ENCODE assay signal across 12 cellular contexts in the genomic region with DNA sequence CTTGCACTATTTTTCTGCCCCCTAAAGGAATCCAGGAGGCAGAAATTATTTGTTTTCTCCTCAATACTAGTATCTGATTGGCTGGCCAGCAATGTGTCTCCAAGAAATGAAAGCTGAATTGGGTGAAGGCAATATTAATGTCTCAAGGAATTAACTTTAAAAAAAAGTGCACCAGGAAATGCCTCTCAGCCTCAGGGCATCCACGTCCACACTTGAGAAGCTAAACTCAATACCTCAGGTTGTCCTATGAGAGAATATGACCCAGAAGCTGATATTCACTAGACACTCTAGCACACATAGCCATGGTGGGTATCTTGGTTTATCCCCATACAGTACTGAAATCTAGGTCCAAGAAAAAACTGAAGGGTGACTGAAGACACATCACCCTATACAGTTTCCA. TPM values are rescaled to one million over a fixed set of nuclear protein-coding genes. Genes with fewer than 3 reads are reported as not detected.
DNase-seq lines count a peak whose midpoint lies in the region; ATAC-seq, FAIRE-seq and TF ChIP-seq lines count a peak whose summit lies in the region.
"Had no signal": no experiment of that assay in that cellular context is flagged by ENCODE, and none has a peak within 500 bp of the region (broad histone marks: within the 10 kb centered on the region; RNA-seq: fewer than 3 reads in every experiment).

No MANE protein-coding gene starts in this region.

- in situ Hi-C loops in mammary epithelial cell (cut with MboI; ENCODE audit: low sequenced_read_pairs in 2 of 2): no loop called here

- H4K20me1 ChIP-seq in mammary epithelial cell (ENCODE audit: insufficient read depth, low read length) (no peaks in the 10 kb centered on the region), keratinocyte (ENCODE audit: control insufficient read depth, extremely low read depth, insufficient read depth, low read length) (peaks cover 4% of the 10 kb centered on the region)

- H3K9ac ChIP-seq in mammary epithelial cell (ENCODE audit: insufficient read depth, low read length) (no peak overlapping the region), keratinocyte (ENCODE audit: control insufficient read depth, extremely low read depth, insufficient read depth, low read length) (no peak overlapping the region)
- H3K9ac ChIP-seq: KMS-11 had no signal

- intact Hi-C loops in MCF 10A (cut with micrococcal nuclease): loop anchor here (10.0 kb wide), 1 partner anchor 118 kb away; no protein-coding TSS in a partner anchor
- intact Hi-C loops in mammary epithelial cell (cut with micrococcal nuclease): loop anchor here (10.0 kb wide), 1 partner anchor 118 kb away; no protein-coding TSS in a partner anchor

- 50% methylated on average over 1 of the region's 1 CpG for WGBS in mammary epithelial cell (ENCODE audit: low coverage, missing lambda C conversion rate)
- 67% methylated on average over 1 of the region's 1 CpG; no CpG with 5 or more reads in 1 of the 2 donors for WGBS in gastroesophageal sphincter (ENCODE audit: low coverage in 1 of 2), 2 donors

- H3K4me3 ChIP-seq in mammary epithelial cell (replicated peaks in 1 of 3; ENCODE audit: insufficient read depth in 1 of 3, low read depth in 2 of 3, low read length in 3 of 3) (no peak overlapping the region), keratinocyte (ENCODE audit: control insufficient read depth in 2 of 3, extremely low read depth in 1 of 3, insufficient read depth in 2 of 3, low read depth in 1 of 3, low read length in 3 of 3) (peak overlapping the region in 1 of 3 experiments; percentile 11), gastroesophageal sphincter (no peak overlapping the region)

- H3K36me3 Mint-ChIP-seq in MCF 10A (ENCODE audit: insufficient read depth, unreplicated experiment): peaks cover 57% of the 10 kb centered on the region
- peaks cover 48 to 52% of the 10 kb centered on the region in 2 donors for H3K36me3 Mint-ChIP-seq in activated naive CD4-positive, alpha-beta T cell treated with anti-CD3 and anti-CD28 coated beads, Interleukin-2, amount 50 U/mL, for 72 hours
- H3K36me3 Mint-ChIP-seq in stimulated activated naive B cell treated with anti-CD40 and anti-IgM and Interleukin-4, amounts not matched to agents 10 μg/mL and 1 μg/mL and 100 μg/mL, for 72 hours: peaks cover 40 to 46% of the 10 kb centered on the region in 2 donors

- H3K36me3 ChIP-seq in mammary epithelial cell (ENCODE audit: insufficient read depth, low read length): peaks cover 6% of the 10 kb centered on the region
- peaks cover 5 to 6% of the 10 kb centered on the region in 2 experiments for H3K36me3 ChIP-seq in keratinocyte (ENCODE audit: control insufficient read depth in 2 of 2, extremely low read depth in 1 of 2, insufficient read depth in 2 of 2, low read length in 2 of 2)
- peaks cover 0 to 14% of the 10 kb centered on the region in 2 donors for H3K36me3 ChIP-seq in gastroesophageal sphincter

- H3K79me2 ChIP-seq in mammary epithelial cell (ENCODE audit: insufficient read depth, low read length) (peaks cover 69% of the 10 kb centered on the region), keratinocyte (ENCODE audit: control insufficient read depth, insufficient read depth, low read length) (peaks cover 70% of the 10 kb centered on the region)

- H3K4me1 Mint-ChIP-seq in MCF 10A (ENCODE audit: insufficient read depth, unreplicated experiment): peaks cover 7% of the 10 kb centered on the region
- H3K4me1 Mint-ChIP-seq in stimulated activated naive B cell treated with anti-CD40 and anti-IgM and Interleukin-4, amounts not matched to agents 10 μg/mL and 1 μg/mL and 100 μg/mL, for 72 hours: peaks cover 21 to 50% of the 10 kb centered on the region in 2 donors

- peak overlapping the region; percentile 98 for H3K27ac Mint-ChIP-seq in MCF 10A (ENCODE audit: low read depth, unreplicated experiment)
- H3K27ac Mint-ChIP-seq in activated naive CD4-positive, alpha-beta T cell treated with anti-CD3 and anti-CD28 coated beads, Interleukin-2, amount 50 U/mL, for 72 hours: peak overlapping the region; percentile 50 to 96
- H3K27ac Mint-ChIP-seq in stimulated activated naive B cell treated with anti-CD40 and anti-IgM and Interleukin-4, amounts not matched to agents 10 μg/mL and 1 μg/mL and 100 μg/mL, for 72 hours: peak overlapping the region; percentile 5

- H3K4me3 Mint-ChIP-seq in MCF 10A (ENCODE audit: unreplicated experiment): peak overlapping the region; percentile 93
- H3K4me3 Mint-ChIP-seq in stimulated activated naive B cell treated with anti-CD40 and anti-IgM and Interleukin-4, amounts not matched to agents 10 μg/mL and 1 μg/mL and 100 μg/mL, for 72 hours: peak overlapping the region; percentile 71 to 99

- H3K27me3 ChIP-seq in mammary epithelial cell (ENCODE audit: insufficient read depth, low read length) (no peaks in the 10 kb centered on the region), keratinocyte (ENCODE audit: control insufficient read depth, extremely low read depth, insufficient read depth, low read length) (no peaks in the 10 kb centered on the region), gastroesophageal sphincter (no peaks in the 10 kb centered on the region)
- H3K27me3 ChIP-seq: suprapubic skin had no signal

- DNase-seq in MCF 10A (ENCODE audit: unreplicated experiment) (no peak), mammary epithelial cell (no peak), keratinocyte (ENCODE audit: low read depth, low spot score) (no peak), NCI-H69 (lab: John Stamatoyannopoulos, UW) (no peak)
- DNase-seq in activated naive CD4-positive, alpha-beta T cell treated with anti-CD3 and anti-CD28 coated beads, Interleukin-2, amount 50 U/mL, for 72 hours (ENCODE audit: low spot score in 2 of 2): no peak
- no peak for DNase-seq in stimulated activated naive B cell treated with anti-CD40 and anti-IgM and Interleukin-4, amounts not matched to agents 10 μg/mL and 1 μg/mL and 100 μg/mL, for 72 hours
- DNase-seq: stimulated activated CD4-positive, alpha-beta T cell treated with anti-CD3 and anti-CD28 coated beads, Interleukin-2, amount 100 ng/mL, for 48 hours had no signal

- H3K27ac ChIP-seq in mammary epithelial cell (ENCODE audit: insufficient read depth, low read depth, low read length): no peak overlapping the region
- H3K27ac ChIP-seq in keratinocyte (ENCODE audit: control insufficient read depth, insufficient read depth, low read length): no peak overlapping the region
- no peak overlapping the region for H3K27ac ChIP-seq in gastroesophageal sphincter
- H3K27ac ChIP-seq: KMS-11 had no signal

- no TSS peak for BruUV-seq in MCF 10A (replicated peaks; lab: Mats Ljungman, UMichigan)
- no TSS peak for BruUV-seq in mammary epithelial cell (replicated peaks; lab: Mats Ljungman, UMichigan)

- TF ChIP-seq POLR2A in gastroesophageal sphincter (IDR thresholded peaks at IDR 0.05): no peak

- H2AFZ ChIP-seq in mammary epithelial cell (ENCODE audit: low read depth, low read length) (no peak overlapping the region), keratinocyte (ENCODE audit: control insufficient read depth, low read length) (no peak overlapping the region)

- no peak for TF ChIP-seq EP300 in gastroesophageal sphincter (IDR thresholded peaks at IDR 0.05)

- H3K9me3 Mint-ChIP-seq in MCF 10A (ENCODE audit: unreplicated experiment): peaks cover 10% of the 10 kb centered on the region
- H3K9me3 Mint-ChIP-seq in activated naive CD4-positive, alpha-beta T cell treated with anti-CD3 and anti-CD28 coated beads, Interleukin-2, amount 50 U/mL, for 72 hours: peaks cover 7 to 11% of the 10 kb centered on the region in 2 donors
- no peaks in the 10 kb centered on the region for H3K9me3 Mint-ChIP-seq in stimulated activated naive B cell treated with anti-CD40 and anti-IgM and Interleukin-4, amounts not matched to agents 10 μg/mL and 1 μg/mL and 100 μg/mL, for 72 hours

- H3K9me3 ChIP-seq in mammary epithelial cell (replicated peaks; ENCODE audit: insufficient read depth, low read length): peaks cover 2% of the 10 kb centered on the region
- H3K9me3 ChIP-seq in keratinocyte (ENCODE audit: control insufficient read depth, low read depth, low read length): no peaks in the 10 kb centered on the region
- no peaks in the 10 kb centered on the region for H3K9me3 ChIP-seq in gastroesophageal sphincter
- H3K9me3 ChIP-seq: suprapubic skin had no signal

- H3K4me1 ChIP-seq in mammary epithelial cell (ENCODE audit: insufficient read depth, low read length) (no peaks in the 10 kb centered on the region), keratinocyte (ENCODE audit: control insufficient read depth, extremely low read depth, insufficient read depth, low read length) (peaks cover 12% of the 10 kb centered on the region), gastroesophageal sphincter (peaks cover 0 to 66% (median 13%) of the 10 kb centered on the region in 3 donors)

- CTCF ChIA-PET in MCF 10A (lab: Yijun Ruan, JAX): interaction anchor here (0.6 kb wide), 2 partner anchors 150 to 847 kb away, joined by 3 read pairs; no protein-coding TSS in a partner anchor
- CTCF ChIA-PET in mammary epithelial cell (lab: Charles Lee; ENCODE audit: low non-redundant PET): no interaction called here

- no peak for FAIRE-seq in keratinocyte (lab: Jason Lieb, UNC)
- FAIRE-seq: H54 had no signal

- no peaks in the 10 kb centered on the region for H3K9me1 ChIP-seq in keratinocyte (ENCODE audit: control insufficient read depth, extremely low read depth, insufficient read depth, low read length)

- no peak for ATAC-seq in activated naive CD4-positive, alpha-beta T cell treated with anti-CD3 and anti-CD28 coated beads, Interleukin-2, amount 50 U/mL, for 72 hours
- ATAC-seq in stimulated activated naive B cell treated with anti-CD40 and anti-IgM and Interleukin-4, amounts not matched to agents 10 μg/mL and 1 μg/mL and 100 μg/mL, for 72 hours (replicated peaks): no peak
- no peak for ATAC-seq in gastroesophageal sphincter
- ATAC-seq in GM18519 (IDR thresholded peaks at IDR 0.05; ENCODE audit: low FRiP score, unreplicated experiment): no peak

- no peak overlapping the region for H3K4me2 ChIP-seq in mammary epithelial cell (ENCODE audit: insufficient read depth, low read depth, low read length)
- peak overlapping the region; percentile 39 for H3K4me2 ChIP-seq in keratinocyte (ENCODE audit: control insufficient read depth, extremely low read depth, insufficient read depth, low read depth, low read length)
- H3K4me2 ChIP-seq: KMS-11 had no signal

- TF ChIP-seq CTCF in MCF 10A (IDR thresholded peaks at IDR 0.05; ENCODE audit: unreplicated experiment) (no peak), mammary epithelial cell (conservative IDR thresholded peaks at IDR 0.05 in 1 of 2, IDR thresholded peaks at IDR 0.05 in 1 of 2; ENCODE audit: extremely low read depth in 1 of 2, insufficient read depth in 1 of 2, low read depth in 1 of 2, low read length in 2 of 2) (no peak), keratinocyte (optimal IDR thresholded peaks at IDR 0.05 in 1 of 3, IDR thresholded peaks at IDR 0.05 in 1 of 3, conservative IDR thresholded peaks at IDR 0.05 in 1 of 3; ENCODE audit: extremely low read depth in 1 of 3, insufficient read depth in 2 of 3, low read length in 3 of 3) (no peak), gastroesophageal sphincter (IDR thresholded peaks at IDR 0.05) (no peak)

- no peaks in the 10 kb centered on the region for H3K27me3 Mint-ChIP-seq in MCF 10A (ENCODE audit: insufficient read depth, unreplicated experiment)
- H3K27me3 Mint-ChIP-seq in stimulated activated naive B cell treated with anti-CD40 and anti-IgM and Interleukin-4, amounts not matched to agents 10 μg/mL and 1 μg/mL and 100 μg/mL, for 72 hours: no peaks in the 10 kb centered on the region

- dilution Hi-C loops in mammary epithelial cell (cut with HindIII; ENCODE audit: low sequenced_read_pairs): no loop called here
- dilution Hi-C loops in keratinocyte (cut with MboI; ENCODE audit: extremely low pct_ligation_motif_present, low sequenced_read_pairs): no loop called here

- POLR2A ChIA-PET in MCF 10A (lab: Yijun Ruan, JAX): interaction anchor here (0.6 to 2.8 kb wide), 4 partner anchors 23 to 305 kb away, joined by 3 to 22 read pairs (median 3); no protein-coding TSS in a partner anchor

RNA-seq across cellular contexts. Expression of a gene that starts 2.1 kb away (rescaled TPM):
- total RNA-seq in MCF 10A (2022) (15.8 and 23.4 TPM in 2 replicates), mammary epithelial cell (10 to 100 TPM; 27.8 to 43.7 TPM), gastroesophageal sphincter (10 to 100 TPM; 19.6 to 72.2 (median 36.7) TPM)
- polyA plus RNA-seq in mammary epithelial cell (8.4 TPM), keratinocyte (9.4 to 15.7 TPM (median 14.1 TPM) in 3 replicates)
- polyA minus RNA-seq in mammary epithelial cell (34.1 TPM), keratinocyte (11.6 to 42.0 TPM (median 32.7 TPM) in 3 replicates)
- 10 to 100 TPM; 37.9 to 48.3 TPM for total RNA-seq in activated naive CD4-positive, alpha-beta T cell treated with anti-CD3 and anti-CD28 coated beads, Interleukin-2, amount 50 U/mL, for 72 hours
- 59.9 TPM for polyA plus RNA-seq in keratinocyte (2011; ENCODE audit: low read depth)
- 5.1 and 10.0 TPM in 2 replicates for polyA plus RNA-seq in keratinocyte (2011; cell fraction: cytosol; rRNA removed)
- 50.1 and 63.7 TPM in 2 replicates for polyA plus RNA-seq in keratinocyte (2011; cell fraction: nucleus; rRNA removed)
- polyA plus RNA-seq in keratinocyte (2012; ENCODE audit: low replicate concordance): 6.0 and 22.7 TPM in 2 replicates
- polyA minus RNA-seq in keratinocyte (2011; cell fraction: cytosol; rRNA and poly(A)+ RNA removed): 15.0 TPM
- 46.6 and 90.6 TPM in 2 replicates for polyA minus RNA-seq in keratinocyte (2011; cell fraction: nucleus; rRNA and poly(A)+ RNA removed)

Comparison
In these comparisons a context has a peak if more than half of its experiments do, and no peak if none do; other contexts are left out.
1. H3K27ac Mint-ChIP-seq: peak in every context shown above with its lines; median percentile 98 in MCF 10A; 73 in activated naive CD4-positive, alpha-beta T cell treated with anti-CD3 and anti-CD28 coated beads, Interleukin-2, amount 50 U/mL, for 72 hours; 5 in stimulated activated naive B cell treated with anti-CD40 and anti-IgM and Interleukin-4, amounts not matched to agents 10 μg/mL and 1 μg/mL and 100 μg/mL, for 72 hours.